Comparison of ENCODE assay signal across 8 cellular contexts in genomic region chr7:25216837-25217236, GRCh38.
A peak's percentile ranks its signal among the peaks of the same experiment; 100 is the strongest.
DNase-seq lines count a peak whose midpoint lies in the region; ATAC-seq, FAIRE-seq and TF ChIP-seq lines count a peak whose summit lies in the region.

No MANE protein-coding gene starts in this region.

- DNase-seq in NCI-H2029 (lab: John Stamatoyannopoulos, UW) = peak; percentile 22
- DNase-seq in adipocyte (ENCODE audit: low read depth) = peak; percentile 83
- DNase-seq in iris pigment epithelial cell (ENCODE audit: low read depth) = peak; percentile 42
- no peak for DNase-seq in tibial artery
- DNase-seq in AG08396 (ENCODE audit: low spot score) = no peak

- no peak overlapping the region for H3K4me3 ChIP-seq in adipocyte (ENCODE audit: low read length)
- no peak overlapping the region for H3K4me3 ChIP-seq in tibial artery

- H3K27me3 ChIP-seq in adipocyte (replicated peaks; ENCODE audit: control insufficient read depth, insufficient read depth, low read length) (peaks cover 21% of the 10 kb centered on the region), tibial artery (no peaks in the 10 kb centered on the region)

- H3K9me3 ChIP-seq in adipocyte (ENCODE audit: control insufficient read depth, low read length) = no peaks in the 10 kb centered on the region
- H3K9me3 ChIP-seq in tibial artery = no peaks in the 10 kb centered on the region

- no peak for ATAC-seq in GM18870 (IDR thresholded peaks at IDR 0.05; ENCODE audit: unreplicated experiment)

- FAIRE-seq in A204.1 (lab: Jason Lieb, UNC) = peak; percentile 95

- no peak overlapping the region for H3K27ac ChIP-seq in tibial artery

- TF ChIP-seq CTCF in GM12874 (IDR thresholded peaks at IDR 0.05; ENCODE audit: insufficient read depth, low read depth, low read length) (peak; percentile 44; the same call in 1 of the 2 replicates), tibial artery (IDR thresholded peaks at IDR 0.05) (peak; percentile 58 to 73)

- H3K9ac ChIP-seq in adipocyte (ENCODE audit: low read length) = no peak overlapping the region

- no peaks in the 10 kb centered on the region for H3K4me1 ChIP-seq in adipocyte (ENCODE audit: control insufficient read depth, insufficient read depth, low read length)
- no peaks in the 10 kb centered on the region for H3K4me1 ChIP-seq in tibial artery

- intact Hi-C loops in tibial artery (cut with DNase I; ENCODE audit: low total_unique reads) = no loop called here

- H3K36me3 ChIP-seq in adipocyte (ENCODE audit: control insufficient read depth, insufficient read depth, low read length, severe bottlenecking) (no peaks in the 10 kb centered on the region), tibial artery (no peaks in the 10 kb centered on the region)

Comparison
In these comparisons a context has a peak if more than half of its experiments do, and no peak if none do; other contexts are left out.
1. DNase-seq: peak in NCI-H2029 (single experiment), adipocyte (single experiment) and iris pigment epithelial cell (single experiment); none in tibial artery (0 of 2) and AG08396 (single experiment).